18 cellular contexts compared by ENCODE assay signal in the genomic region with DNA sequence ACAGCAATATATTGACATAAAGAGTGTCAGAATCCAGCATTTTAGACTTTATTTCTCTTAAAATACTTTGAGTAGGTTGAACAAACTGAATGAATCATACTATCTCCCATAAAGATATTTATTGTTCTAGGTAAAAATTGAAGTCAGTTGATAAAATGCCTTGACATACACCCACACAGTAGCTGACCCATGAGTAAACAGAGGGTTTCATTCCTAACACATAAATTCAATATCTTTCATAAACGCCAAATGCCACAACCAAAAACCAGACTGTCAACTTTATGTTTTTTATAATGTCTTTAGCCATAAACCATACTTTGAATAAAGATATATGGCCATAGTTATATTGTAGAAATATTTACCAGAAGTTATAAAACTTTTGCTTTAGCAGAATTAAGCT.
"Had no signal": no experiment of that assay in that cellular context is flagged by ENCODE, and none has a peak within 500 bp of the region (broad histone marks: within the 10 kb centered on the region; RNA-seq: fewer than 3 reads in every experiment).

No MANE protein-coding gene starts in this region.

- H3K36me3 ChIP-seq: ascending aorta, cardiac muscle cell, esophagus squamous epithelium, upper lobe of left lung had no signal

- ATAC-seq: activated naive CD8-positive, alpha-beta T cell treated with anti-CD3 and anti-CD28 coated beads, Interleukin-2, amount 50 U/mL, for 24 hours; activated T-cell treated with anti-CD3 and anti-CD28 coated beads, Interleukin-2, amount 50 U/mL, for 4 hours; effector memory CD8-positive, alpha-beta T cell; natural killer cell; stimulated activated naive CD8-positive, alpha-beta T cell treated with anti-CD3 and anti-CD28 coated beads, Interleukin-15, amount 100 ng/mL, for 72 hours had no signal

- H3K27ac Mint-ChIP-seq: activated naive CD4-positive, alpha-beta T cell treated with anti-CD3 and anti-CD28 coated beads, Interleukin-2, amount 10 ng/mL, durations not matched to agents 7 days and 5 days; activated naive CD8-positive, alpha-beta T cell treated with anti-CD3 and anti-CD28 coated beads, Interleukin-2, amount 50 U/mL, for 24 hours; effector memory CD8-positive, alpha-beta T cell; natural killer cell; progenitor cell of endocrine pancreas; stimulated activated naive CD8-positive, alpha-beta T cell treated with anti-CD3 and anti-CD28 coated beads, Interleukin-15, amount 100 ng/mL, for 72 hours had no signal

- H3K4me3 Mint-ChIP-seq: activated naive CD4-positive, alpha-beta T cell treated with anti-CD3 and anti-CD28 coated beads, Interleukin-2, amount 10 ng/mL, durations not matched to agents 7 days and 5 days; activated naive CD8-positive, alpha-beta T cell treated with anti-CD3 and anti-CD28 coated beads, Interleukin-2, amount 50 U/mL, for 24 hours; activated T-cell treated with anti-CD3 and anti-CD28 coated beads, Interleukin-2, amount 50 U/mL, for 4 hours; effector memory CD8-positive, alpha-beta T cell; natural killer cell; stimulated activated naive CD8-positive, alpha-beta T cell treated with anti-CD3 and anti-CD28 coated beads, Interleukin-15, amount 100 ng/mL, for 72 hours had no signal

- H3K4me1 ChIP-seq: ascending aorta, esophagus squamous epithelium, testis, upper lobe of left lung had no signal

- H3K9me3 ChIP-seq: ascending aorta, esophagus squamous epithelium, testis, upper lobe of left lung had no signal

- H3K27me3 Mint-ChIP-seq: activated naive CD4-positive, alpha-beta T cell treated with anti-CD3 and anti-CD28 coated beads, Interleukin-2, amount 10 ng/mL, durations not matched to agents 7 days and 5 days; activated naive CD8-positive, alpha-beta T cell treated with anti-CD3 and anti-CD28 coated beads, Interleukin-2, amount 50 U/mL, for 24 hours; effector memory CD8-positive, alpha-beta T cell; progenitor cell of endocrine pancreas; stimulated activated naive CD8-positive, alpha-beta T cell treated with anti-CD3 and anti-CD28 coated beads, Interleukin-15, amount 100 ng/mL, for 72 hours had no signal

- H3K4me3 ChIP-seq: ascending aorta, cardiac muscle cell, esophagus squamous epithelium, testis, upper lobe of left lung had no signal

- DNase-seq: activated CD4-positive, alpha-beta T cell treated with anti-CD3 and anti-CD28 coated beads, Interleukin-2, amount 50 U/mL, for 1 hour; activated CD8-positive, alpha-beta memory T cell treated with anti-CD3 and anti-CD28 coated beads, Interleukin-2, amount 50 U/mL, for 4 hours; activated naive CD4-positive, alpha-beta T cell treated with anti-CD3 and anti-CD28 coated beads, Interleukin-2, amount 10 ng/mL, durations not matched to agents 7 days and 5 days; activated naive CD8-positive, alpha-beta T cell treated with anti-CD3 and anti-CD28 coated beads, Interleukin-2, amount 50 U/mL, for 24 hours; activated T-cell treated with anti-CD3 and anti-CD28 coated beads, Interleukin-2, amount 50 U/mL, for 4 hours; dermis blood vessel endothelial cell; effector memory CD8-positive, alpha-beta T cell; esophagus squamous epithelium; mesendoderm; natural killer cell; stimulated activated CD4-positive, alpha-beta T cell treated with anti-CD3 and anti-CD28 coated beads, Interleukin-2, amount 100 ng/mL, for 24 hours; stimulated activated naive CD8-positive, alpha-beta T cell treated with anti-CD3 and anti-CD28 coated beads, Interleukin-15, amount 100 ng/mL, for 72 hours; T1000; testis; upper lobe of left lung had no signal

- H3K4me1 Mint-ChIP-seq: activated naive CD4-positive, alpha-beta T cell treated with anti-CD3 and anti-CD28 coated beads, Interleukin-2, amount 10 ng/mL, durations not matched to agents 7 days and 5 days; activated naive CD8-positive, alpha-beta T cell treated with anti-CD3 and anti-CD28 coated beads, Interleukin-2, amount 50 U/mL, for 24 hours; natural killer cell; stimulated activated naive CD8-positive, alpha-beta T cell treated with anti-CD3 and anti-CD28 coated beads, Interleukin-15, amount 100 ng/mL, for 72 hours had no signal

- H3K36me3 Mint-ChIP-seq: activated naive CD4-positive, alpha-beta T cell treated with anti-CD3 and anti-CD28 coated beads, Interleukin-2, amount 10 ng/mL, durations not matched to agents 7 days and 5 days; natural killer cell had no signal

- H3K27me3 ChIP-seq: ascending aorta, cardiac muscle cell, esophagus squamous epithelium, testis, upper lobe of left lung had no signal

- H3K9me3 Mint-ChIP-seq: stimulated activated naive CD8-positive, alpha-beta T cell treated with anti-CD3 and anti-CD28 coated beads, Interleukin-15, amount 100 ng/mL, for 72 hours had no signal
